ENCODE assay signal across 1 cellular context in genomic region chr3:118267588-118267987, GRCh38.
TF ChIP-seq lines count a peak whose summit lies in the region.

No MANE protein-coding gene starts in this region.

TF ChIP-seq in GM12878, 131 proteins besides CTCF, POLR2A, EP300 and RAD21 (continued from another document):
- TF ChIP-seq PRDM15 (CRISPR knock-in tag; IDR thresholded peaks at IDR 0.05) (no peak), SPI1 (IDR thresholded peaks at IDR 0.05; ENCODE audit: borderline replicate concordance, insufficient read depth, low read depth, low read length) (peak; percentile 88), ZBED1 (IDR thresholded peaks at IDR 0.05; ENCODE audit: borderline replicate concordance) (peak; percentile 33; the same call in 1 of the 2 replicates), WRNIP1 (IDR thresholded peaks at IDR 0.05; ENCODE audit: borderline replicate concordance, low read depth, low read length) (no peak), CHD2 (IDR thresholded peaks at IDR 0.05; ENCODE audit: borderline replicate concordance, low read depth, low read length) (no peak), EED (IDR thresholded peaks at IDR 0.05; ENCODE audit: low read depth) (peak; percentile 69), MXI1 (IDR thresholded peaks at IDR 0.05; ENCODE audit: low read depth, low read length) (no peak), ZBTB11 (CRISPR knock-in tag; IDR thresholded peaks at IDR 0.05) (no peak), SUPT20H (IDR thresholded peaks at IDR 0.05; ENCODE audit: borderline replicate concordance, control insufficient read depth, low read depth, low read length) (no peak), SMARCA5 (IDR thresholded peaks at IDR 0.05) (no peak), ZZZ3 (IDR thresholded peaks at IDR 0.05; ENCODE audit: control insufficient read depth, insufficient read length, low read depth) (no peak)
